8 cellular contexts compared by ENCODE assay signal in genomic region chr1:181676269-181676668, GRCh38.
DNase-seq lines count a peak whose midpoint lies in the region; ATAC-seq and TF ChIP-seq lines count a peak whose summit lies in the region.

No MANE protein-coding gene starts in this region.

- no peaks in the 10 kb centered on the region for H4K20me1 ChIP-seq in H9 (ENCODE audit: control insufficient read depth, insufficient read depth, insufficient read length)

- no peak overlapping the region for H2BK12ac ChIP-seq in H9 (ENCODE audit: insufficient read length, low read depth, low read length)

- H3K36me3 Mint-ChIP-seq in H9 (ENCODE audit: insufficient read depth in 1 of 3, low read depth in 3 of 3) (no peaks in the 10 kb centered on the region; a peak in 2 of 7 replicates), progenitor cell of endocrine pancreas (ENCODE audit: insufficient read depth) (no peaks in the 10 kb centered on the region)

- H3K4me1 Mint-ChIP-seq in H9 (peaks cover 9 to 13% of the 10 kb centered on the region in 2 experiments), progenitor cell of endocrine pancreas (ENCODE audit: low read depth) (no peaks in the 10 kb centered on the region)

- no peak overlapping the region for H3K27ac ChIP-seq in H9 (ENCODE audit: insufficient read length, low read depth, low read length)

- H3K4me3 Mint-ChIP-seq in H9 (no peak overlapping the region), progenitor cell of endocrine pancreas (ENCODE audit: low read depth) (no peak overlapping the region)

- no peak overlapping the region for H3K14ac ChIP-seq in H9 (ENCODE audit: insufficient read depth, low read length)

- no peaks in the 10 kb centered on the region for H3K79me1 ChIP-seq in H9 (ENCODE audit: insufficient read depth, low read depth, low read length, poor library complexity, severe bottlenecking)

- no CpG with 5 or more reads among the region's 6 CpGs for WGBS in H9 (ENCODE audit: extremely low coverage, insufficient read length, low lambda C conversion rate)

- H3K27me3 Mint-ChIP-seq in H9 (ENCODE audit: low read depth) (peaks cover 4% of the 10 kb centered on the region; the same call in 1 of the 2 replicates), progenitor cell of endocrine pancreas (peaks cover 35% of the 10 kb centered on the region)

- no peak overlapping the region for H2BK15ac ChIP-seq in H9 (ENCODE audit: low read depth, low read length)

- no peak overlapping the region for H4K5ac ChIP-seq in H9 (ENCODE audit: insufficient read length, low read depth, low read length)

- no peak overlapping the region for H3K4ac ChIP-seq in H9 (ENCODE audit: low read depth, low read length)

- no peak overlapping the region for H2BK120ac ChIP-seq in H9 (ENCODE audit: low read depth, low read length, poor library complexity, severe bottlenecking)

- no peak overlapping the region for H3K23ac ChIP-seq in H9 (ENCODE audit: insufficient read length, low read depth, low read length)

- no peak overlapping the region for H3K18ac ChIP-seq in H9 (ENCODE audit: insufficient read length, low read depth, low read length)

- no peaks in the 10 kb centered on the region for H3K27me3 ChIP-seq in H9 (ENCODE audit: insufficient read depth, low read length)

- H3K27ac Mint-ChIP-seq in H9 (no peak overlapping the region), progenitor cell of endocrine pancreas (no peak overlapping the region)

- no peak overlapping the region for H2BK5ac ChIP-seq in H9 (ENCODE audit: insufficient read length, low read length)

- H4K8ac ChIP-seq in H9 (replicated peaks; ENCODE audit: insufficient read length, low read depth, low read length) = no peak overlapping the region

- DNase-seq in NCI-H2171 treated with DMSO at 0.1 percent for 48 hours (lab: John Stamatoyannopoulos, UW) = peak; percentile 10
- no peak for DNase-seq in NCI-H2171 (lab: John Stamatoyannopoulos, UW)
- peak; percentile 53 for DNase-seq in H9
- peak; percentile 30 for DNase-seq in NCI-H460 (ENCODE audit: extremely low read depth, low read depth)
- peak; percentile 46 for DNase-seq in epidermal melanocyte (ENCODE audit: insufficient read length, low spot score)
- DNase-seq in progenitor cell of endocrine pancreas (ENCODE audit: low spot score, unreplicated experiment) = no peak
- no peak for DNase-seq in central memory CD4-positive, alpha-beta T cell

- H3K4me1 ChIP-seq in H9 (ENCODE audit: insufficient read depth, low read length) = no peaks in the 10 kb centered on the region

- ATAC-seq in GM19452 (IDR thresholded peaks at IDR 0.05; ENCODE audit: unreplicated experiment) = no peak

- no peak overlapping the region for H3K56ac ChIP-seq in H9 (ENCODE audit: insufficient read length, low read depth, low read length)

- H3K23me2 ChIP-seq in H9 (ENCODE audit: insufficient read length, low read depth, low read length, poor library complexity, severe bottlenecking) = no peaks in the 10 kb centered on the region

- no peak overlapping the region for H2BK20ac ChIP-seq in H9 (ENCODE audit: low read depth, low read length, poor library complexity, severe bottlenecking)

- H3K9me3 Mint-ChIP-seq in H9 = peaks cover 2 to 5% of the 10 kb centered on the region in 2 experiments; a peak in 2 of 5 replicates
- peaks cover 5% of the 10 kb centered on the region for H3K9me3 Mint-ChIP-seq in progenitor cell of endocrine pancreas (ENCODE audit: low read depth)

- H3K4me2 ChIP-seq in H9 (ENCODE audit: insufficient read depth, insufficient read length, low read length) = no peak overlapping the region

- H2AFZ ChIP-seq in H9 (ENCODE audit: low read length) = no peak overlapping the region

- H3K79me2 ChIP-seq in H9 (ENCODE audit: insufficient read depth, low read length) = no peaks in the 10 kb centered on the region

- no peaks in the 10 kb centered on the region for H3K9me3 ChIP-seq in H9 (ENCODE audit: control insufficient read depth, low read depth, low read length)

- H3T11ph ChIP-seq in H9 (ENCODE audit: low read length) = no peak overlapping the region

- no peak overlapping the region for H2AK5ac ChIP-seq in H9 (ENCODE audit: insufficient read length, low read length)

- no peak overlapping the region for H4K91ac ChIP-seq in H9 (ENCODE audit: insufficient read length, low read depth, low read length)

- TF ChIP-seq CTCF in H9 (conservative IDR thresholded peaks at IDR 0.05) (peak; percentile 71), progenitor cell of endocrine pancreas (IDR thresholded peaks at IDR 0.05; ENCODE audit: unreplicated experiment) (peak; percentile 58)

- H3K9ac ChIP-seq in H9 (ENCODE audit: extremely low read depth, insufficient read length, low read length) = no peak overlapping the region

Comparison
In these comparisons a context has a peak if more than half of its experiments do, and no peak if none do; other contexts are left out.
1. DNase-seq: peak in NCI-H2171 treated with DMSO at 0.1 percent for 48 hours (single experiment), H9 (single experiment), NCI-H460 (single experiment) and epidermal melanocyte (single experiment); none in NCI-H2171 (single experiment), progenitor cell of endocrine pancreas (single experiment) and central memory CD4-positive, alpha-beta T cell (single experiment).